In the genomic region with DNA sequence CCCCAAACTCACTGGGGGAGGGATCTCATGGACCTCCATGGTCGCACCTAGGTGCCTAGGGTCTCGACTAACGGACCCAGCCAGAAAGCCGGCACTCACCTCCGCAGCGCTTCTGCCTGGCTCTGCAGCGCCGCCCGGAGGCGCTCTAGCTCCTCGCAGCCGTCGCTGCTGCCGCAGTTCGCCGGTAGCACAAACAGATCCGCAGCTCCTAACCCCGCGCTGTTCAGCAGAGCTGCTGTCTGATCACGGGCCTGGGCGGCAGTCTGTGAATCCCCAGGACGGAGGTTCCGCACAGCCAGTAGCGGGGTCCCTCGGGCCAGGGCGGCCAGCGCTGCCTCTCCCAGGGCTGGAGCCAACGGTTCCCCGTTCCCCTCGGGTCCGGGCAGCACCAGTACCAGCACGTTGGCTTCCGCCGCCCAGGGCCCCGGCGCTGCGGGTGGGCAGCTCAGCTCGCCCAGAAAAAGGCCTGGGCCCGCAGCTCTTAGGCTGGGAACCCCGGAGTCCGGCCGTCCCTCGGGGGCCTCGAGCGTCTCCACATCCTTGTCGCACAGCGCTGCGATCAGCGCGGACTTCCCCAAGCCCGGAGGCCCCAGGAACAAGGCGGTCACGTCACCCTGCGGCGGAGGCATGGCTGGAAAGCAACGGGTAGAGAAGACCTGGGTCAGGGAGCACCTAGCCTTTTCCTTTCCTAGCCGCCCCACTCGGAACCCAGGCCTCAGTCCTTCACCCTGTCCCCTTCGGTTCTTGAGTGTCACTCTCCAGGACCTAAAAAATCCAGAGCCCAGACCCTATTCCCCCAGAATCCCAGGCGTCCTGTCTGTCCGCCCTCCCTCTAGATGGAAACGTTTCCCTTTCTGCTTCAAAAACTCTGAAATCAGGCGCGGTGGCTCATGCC, we compare ENCODE assay signal across 8 cellular contexts. TPM values are rescaled to one million over a fixed set of nuclear protein-coding genes. Genes with fewer than 3 reads are reported as not detected.
DNase-seq lines count a peak whose midpoint lies in the region; ATAC-seq and TF ChIP-seq lines count a peak whose summit lies in the region.

No MANE protein-coding gene starts in this region.

- H3K9me3 ChIP-seq in OCI-LY7 (ENCODE audit: low read length) (no peaks in the 10 kb centered on the region), esophagus squamous epithelium (no peaks in the 10 kb centered on the region)

- DNase-seq in Caki2 (ENCODE audit: low read depth) (peak; percentile 50), OCI-LY7 (ENCODE audit: low spot score) (peak; percentile 81), esophagus squamous epithelium (lab: John Stamatoyannopoulos, UW) (no peak), GOT3 (lab: John Stamatoyannopoulos, UW) (no peak)
- peak; percentile 82 for DNase-seq in activated T-cell treated with anti-CD3 and anti-CD28 coated beads, Interleukin-2, amount 50 U/mL, for 24 hours
- peak; percentile 82 for DNase-seq in natural killer cell treated with Interleukin-12 subunit alpha and Interleukin-12 subunit beta and Interleukin-15 and Interleukin-18, amount 100 ng/mL, for 72 hours (ENCODE audit: low spot score)

- CTCF ChIA-PET in OCI-LY7 (lab: Charles Lee; ENCODE audit: unreplicated experiment), result interaction anchor here (0.5 to 1.1 kb wide), 5 partner anchors 39 to 90 kb away, joined by 3 to 6 read pairs (median 3); no protein-coding TSS in a partner anchor

- no peaks in the 10 kb centered on the region for H3K27me3 Mint-ChIP-seq in activated T-cell treated with anti-CD3 and anti-CD28 coated beads, Interleukin-2, amount 50 U/mL, for 24 hours
- H3K27me3 Mint-ChIP-seq in natural killer cell treated with Interleukin-12 subunit alpha and Interleukin-12 subunit beta and Interleukin-15 and Interleukin-18, amount 100 ng/mL, for 72 hours, result no peaks in the 10 kb centered on the region
- H3K27me3 Mint-ChIP-seq in stimulated activated naive CD8-positive, alpha-beta T cell treated with anti-CD3 and anti-CD28 coated beads, Interleukin-15, Interleukin-2, amounts not matched to agents 100 ng/mL and 50 ng/mL, for 24 hours, result no peaks in the 10 kb centered on the region

- peak overlapping the region; percentile 86 for H3K4me3 ChIP-seq in OCI-LY7 (ENCODE audit: low read depth, low read length, poor library complexity, severe bottlenecking)
- H3K4me3 ChIP-seq in esophagus squamous epithelium, result peak overlapping the region; percentile 49 to 82 (median 74)

- WGBS in esophagus squamous epithelium, 2 donors, result 1 to 3% methylated on average over 25 to 31 of the region's 64 CpGs

- peak overlapping the region; percentile 79 for H3K4me2 ChIP-seq in OCI-LY7 (ENCODE audit: low read length)

- H3K27me3 ChIP-seq in esophagus squamous epithelium, result no peaks in the 10 kb centered on the region

- peak overlapping the region; percentile 100 for H3K27ac Mint-ChIP-seq in activated T-cell treated with anti-CD3 and anti-CD28 coated beads, Interleukin-2, amount 50 U/mL, for 24 hours
- H3K27ac Mint-ChIP-seq in natural killer cell treated with Interleukin-12 subunit alpha and Interleukin-12 subunit beta and Interleukin-15 and Interleukin-18, amount 100 ng/mL, for 72 hours, result peak overlapping the region; percentile 99 to 100
- peak overlapping the region; percentile 92 for H3K27ac Mint-ChIP-seq in stimulated activated naive CD8-positive, alpha-beta T cell treated with anti-CD3 and anti-CD28 coated beads, Interleukin-15, Interleukin-2, amounts not matched to agents 100 ng/mL and 50 ng/mL, for 24 hours

- in situ Hi-C loops in Caki2 (cut with HindIII; ENCODE audit: low pct_unique_long_range_greater_than_20kb, low sequenced_read_pairs), result no loop called here

- peaks cover 41% of the 10 kb centered on the region for H3K4me1 Mint-ChIP-seq in activated T-cell treated with anti-CD3 and anti-CD28 coated beads, Interleukin-2, amount 50 U/mL, for 24 hours (ENCODE audit: low read depth)
- peaks cover 40 to 41% of the 10 kb centered on the region in 2 donors for H3K4me1 Mint-ChIP-seq in natural killer cell treated with Interleukin-12 subunit alpha and Interleukin-12 subunit beta and Interleukin-15 and Interleukin-18, amount 100 ng/mL, for 72 hours (ENCODE audit: low read depth in 2 of 2)
- H3K4me1 Mint-ChIP-seq in stimulated activated naive CD8-positive, alpha-beta T cell treated with anti-CD3 and anti-CD28 coated beads, Interleukin-15, Interleukin-2, amounts not matched to agents 100 ng/mL and 50 ng/mL, for 24 hours (ENCODE audit: low read depth), result peaks cover 43% of the 10 kb centered on the region

- TF ChIP-seq POLR2A in esophagus squamous epithelium (IDR thresholded peaks at IDR 0.05), result peak in 1 of 4 donors; percentile 41

- peak overlapping the region; percentile 26 for H3K27ac ChIP-seq in OCI-LY7 (ENCODE audit: low read depth, low read length, poor library complexity, severe bottlenecking)
- peak overlapping the region; percentile 91 to 99 (median 98) for H3K27ac ChIP-seq in esophagus squamous epithelium

- H3K4me1 ChIP-seq in OCI-LY7 (ENCODE audit: insufficient read depth, low read length, poor library complexity, severe bottlenecking) (peaks cover 16% of the 10 kb centered on the region), esophagus squamous epithelium (peaks cover 27 to 54% (median 29%) of the 10 kb centered on the region in 3 donors)

- TF ChIP-seq CTCF in OCI-LY7 (conservative IDR thresholded peaks at IDR 0.05; ENCODE audit: low read length) (peak; percentile 85), esophagus squamous epithelium (IDR thresholded peaks at IDR 0.05) (peak; percentile 40 to 87 (median 66))

- H3K4me3 Mint-ChIP-seq in activated T-cell treated with anti-CD3 and anti-CD28 coated beads, Interleukin-2, amount 50 U/mL, for 24 hours, result peak overlapping the region; percentile 100
- peak overlapping the region; percentile 99 for H3K4me3 Mint-ChIP-seq in natural killer cell treated with Interleukin-12 subunit alpha and Interleukin-12 subunit beta and Interleukin-15 and Interleukin-18, amount 100 ng/mL, for 72 hours
- peak overlapping the region; percentile 98 for H3K4me3 Mint-ChIP-seq in stimulated activated naive CD8-positive, alpha-beta T cell treated with anti-CD3 and anti-CD28 coated beads, Interleukin-15, Interleukin-2, amounts not matched to agents 100 ng/mL and 50 ng/mL, for 24 hours

- H3K9me3 Mint-ChIP-seq in activated T-cell treated with anti-CD3 and anti-CD28 coated beads, Interleukin-2, amount 50 U/mL, for 24 hours, result no peaks in the 10 kb centered on the region
- no peaks in the 10 kb centered on the region for H3K9me3 Mint-ChIP-seq in natural killer cell treated with Interleukin-12 subunit alpha and Interleukin-12 subunit beta and Interleukin-15 and Interleukin-18, amount 100 ng/mL, for 72 hours
- no peaks in the 10 kb centered on the region for H3K9me3 Mint-ChIP-seq in stimulated activated naive CD8-positive, alpha-beta T cell treated with anti-CD3 and anti-CD28 coated beads, Interleukin-15, Interleukin-2, amounts not matched to agents 100 ng/mL and 50 ng/mL, for 24 hours

- peak; percentile 29 for ATAC-seq in HG03280 (IDR thresholded peaks at IDR 0.05; ENCODE audit: unreplicated experiment)
- peak; percentile 55 to 66 for ATAC-seq in natural killer cell treated with Interleukin-12 subunit alpha and Interleukin-12 subunit beta and Interleukin-15 and Interleukin-18, amount 100 ng/mL, for 72 hours

- peak overlapping the region; percentile 29; the same call in 1 of the 2 replicates for H2AFZ ChIP-seq in OCI-LY7 (ENCODE audit: low read length)

- H3K36me3 ChIP-seq in OCI-LY7 (ENCODE audit: insufficient read depth, low read length) (peaks cover 26% of the 10 kb centered on the region), esophagus squamous epithelium (peaks cover 13 to 64% (median 22%) of the 10 kb centered on the region in 3 donors)

- H4K20me1 ChIP-seq in OCI-LY7 (ENCODE audit: insufficient read depth, low read length), result no peaks in the 10 kb centered on the region; the same call in 1 of the 2 replicates

- H3K36me3 Mint-ChIP-seq in activated T-cell treated with anti-CD3 and anti-CD28 coated beads, Interleukin-2, amount 50 U/mL, for 24 hours (ENCODE audit: low read depth), result peaks cover 85% of the 10 kb centered on the region
- H3K36me3 Mint-ChIP-seq in natural killer cell treated with Interleukin-12 subunit alpha and Interleukin-12 subunit beta and Interleukin-15 and Interleukin-18, amount 100 ng/mL, for 72 hours, result peaks cover 10% of the 10 kb centered on the region
- H3K36me3 Mint-ChIP-seq in stimulated activated naive CD8-positive, alpha-beta T cell treated with anti-CD3 and anti-CD28 coated beads, Interleukin-15, Interleukin-2, amounts not matched to agents 100 ng/mL and 50 ng/mL, for 24 hours (ENCODE audit: low read depth), result peaks cover 38% of the 10 kb centered on the region

- H3K9me2 ChIP-seq in OCI-LY7 (ENCODE audit: insufficient read depth, low read length), result no peaks in the 10 kb centered on the region

- POLR2A ChIA-PET in OCI-LY7 (lab: Charles Lee), result interaction anchor here (0.5 to 1.0 kb wide), 3 partner anchors 20 to 40 kb away, joined by 3 to 4 read pairs (median 3); a partner anchor contains a TSS

- no TSS peak for BruUV-seq in OCI-LY7 (replicated peaks; lab: Mats Ljungman, UMichigan)

- peaks cover 32% of the 10 kb centered on the region for H3K79me2 ChIP-seq in OCI-LY7 (ENCODE audit: insufficient read depth, low read depth, low read length)

- intact Hi-C loops in OCI-LY7 (cut with micrococcal nuclease; ENCODE audit: unreplicated experiment), result loop anchor here (10.0 kb wide), 2 partner anchors 60 to 150 kb away; a partner anchor contains a TSS
- intact Hi-C loops in esophagus squamous epithelium (cut with DNase I), result loop anchor here (10.0 kb wide), 1 partner anchor 60 kb away; a partner anchor contains a TSS

RNA-seq across cellular contexts. Expression of a gene that starts 1.0 kb away (rescaled TPM):
- total RNA-seq in Caki2 (2014; rRNA removed; shearing (Covaris generic); ENCODE audit: low replicate concordance), result 17.3 and 42.1 TPM in 2 replicates
- total RNA-seq in OCI-LY7 (2014; rRNA removed; shearing (Covaris generic)), result 6.4 and 23.0 TPM in 2 replicates
- total RNA-seq in OCI-LY7 (2022) (15.1 and 15.3 TPM in 2 replicates), esophagus squamous epithelium (10 to 100 TPM in 3 of 4 donors, 1 to 10 TPM in 1; 9.6 to 18.4 (median 15.1) TPM)
- 10 to 100 TPM; 36.8 to 42.6 TPM for total RNA-seq in natural killer cell treated with Interleukin-12 subunit alpha and Interleukin-12 subunit beta and Interleukin-15 and Interleukin-18, amount 100 ng/mL, for 72 hours

RNA-seq across cellular contexts. Expression of a gene that starts 1.4 kb away (rescaled TPM):
- total RNA-seq in Caki2 (2014; rRNA removed; shearing (Covaris generic); ENCODE audit: low replicate concordance), result 43.9 and 55.1 TPM in 2 replicates
- total RNA-seq in OCI-LY7 (2014; rRNA removed; shearing (Covaris generic)), result 11.6 and 20.2 TPM in 2 replicates
- total RNA-seq in OCI-LY7 (2022), result 14.5 and 17.8 TPM in 2 replicates
- 10 to 100 TPM in 2 of 4 donors, 1 to 10 TPM in 2; 4.2 to 16.8 (median 10.0) TPM for total RNA-seq in esophagus squamous epithelium
- 10 to 100 TPM; 19.5 to 22.3 TPM for total RNA-seq in natural killer cell treated with Interleukin-12 subunit alpha and Interleukin-12 subunit beta and Interleukin-15 and Interleukin-18, amount 100 ng/mL, for 72 hours

RNA-seq across cellular contexts. Expression of a gene that starts 16.9 kb away (rescaled TPM):
- not detected in 2 replicates for total RNA-seq in Caki2 (2014; rRNA removed; shearing (Covaris generic); ENCODE audit: low replicate concordance)
- total RNA-seq in OCI-LY7 (2014; rRNA removed; shearing (Covaris generic)), result 0.36 and 0.73 TPM in 2 replicates
- total RNA-seq in OCI-LY7 (2022), result 0.61 and 0.85 TPM in 2 replicates
- under 1 TPM in 1 of 4 donors, not detected in 3; 0.38 TPM for total RNA-seq in esophagus squamous epithelium
- total RNA-seq in natural killer cell treated with Interleukin-12 subunit alpha and Interleukin-12 subunit beta and Interleukin-15 and Interleukin-18, amount 100 ng/mL, for 72 hours, result 1 to 10 TPM; 1.1 to 1.8 TPM

RNA-seq across cellular contexts. Expression of a gene that starts 19.4 kb away (rescaled TPM):
- total RNA-seq in Caki2 (2014; rRNA removed; shearing (Covaris generic); ENCODE audit: low replicate concordance), result 1.7 TPM in 1 of 2 replicates, not detected in the other
- total RNA-seq in OCI-LY7 (2014; rRNA removed; shearing (Covaris generic)), result 4.9 and 11.5 TPM in 2 replicates
- total RNA-seq in OCI-LY7 (2022), result 0.40 and 0.81 TPM in 2 replicates
- total RNA-seq in esophagus squamous epithelium, result 10 to 100 TPM in 2 of 4 donors, 1 to 10 TPM in 2; 1.9 to 23.3 (median 9.3) TPM
- 1 to 10 TPM; 2.7 to 6.2 TPM for total RNA-seq in natural killer cell treated with Interleukin-12 subunit alpha and Interleukin-12 subunit beta and Interleukin-15 and Interleukin-18, amount 100 ng/mL, for 72 hours

RNA-seq across cellular contexts. Expression of a gene that starts 19.6 kb away (rescaled TPM):
- 53.5 and 73.0 TPM in 2 replicates for total RNA-seq in Caki2 (2014; rRNA removed; shearing (Covaris generic); ENCODE audit: low replicate concordance)
- 28.7 and 35.9 TPM in 2 replicates for total RNA-seq in OCI-LY7 (2014; rRNA removed; shearing (Covaris generic))
- total RNA-seq in OCI-LY7 (2022), result 27.2 and 33.7 TPM in 2 replicates
- 10 to 100 TPM; 12.3 to 23.8 (median 18.6) TPM for total RNA-seq in esophagus squamous epithelium
- 10 to 100 TPM; 29.9 to 47.0 TPM for total RNA-seq in natural killer cell treated with Interleukin-12 subunit alpha and Interleukin-12 subunit beta and Interleukin-15 and Interleukin-18, amount 100 ng/mL, for 72 hours

Comparison
In these comparisons a context has a peak if more than half of its experiments do, and no peak if none do; other contexts are left out.
1. DNase-seq: peak in Caki2 (single experiment), OCI-LY7 (single experiment), activated T-cell treated with anti-CD3 and anti-CD28 coated beads, Interleukin-2, amount 50 U/mL, for 24 hours (single experiment) and natural killer cell treated with Interleukin-12 subunit alpha and Interleukin-12 subunit beta and Interleukin-15 and Interleukin-18, amount 100 ng/mL, for 72 hours (single experiment); none in esophagus squamous epithelium (single experiment) and GOT3 (single experiment).
2. Peak in every context shown above with its lines, with median percentiles within 50 percentile points of each other: H3K27ac Mint-ChIP-seq and H3K4me3 Mint-ChIP-seq.